Comparison of ENCODE assay signal across 15 cellular contexts in genomic region chr18:48036641-48037421, GRCh38.
DNase-seq lines count a peak whose midpoint lies in the region; ATAC-seq and TF ChIP-seq lines count a peak whose summit lies in the region.
"Had no signal": no experiment of that assay in that cellular context is flagged by ENCODE, and none has a peak within 500 bp of the region (broad histone marks: within the 10 kb centered on the region; RNA-seq: fewer than 3 reads in every experiment).

No MANE protein-coding gene starts in this region.

- H3K18ac ChIP-seq in neuronal stem cell (ENCODE audit: low read length): peak overlapping the region; percentile 1

- no peak overlapping the region for H3K4ac ChIP-seq in neuronal stem cell (ENCODE audit: low read length)

- H4K8ac ChIP-seq in neuronal stem cell (ENCODE audit: low read depth, low read length): no peak overlapping the region

- H2BK12ac ChIP-seq in neuronal stem cell (ENCODE audit: low read length): no peak overlapping the region

- H3K9me3 Mint-ChIP-seq in endodermal cell: no peaks in the 10 kb centered on the region
- H3K9me3 Mint-ChIP-seq: activated T-cell treated with anti-CD3 and anti-CD28 coated beads, Interleukin-2, amount 50 U/mL, for 72 hours; HFFc6 had no signal

- 90 to 93% methylated on average over 9 to 14 of the region's 14 CpGs for WGBS in endodermal cell (ENCODE audit: insufficient coverage in 1 of 2, insufficient read length in 1 of 2), 2 experiments
- no CpG with 5 or more reads among the region's 14 CpGs for WGBS in neuronal stem cell (ENCODE audit: extremely low coverage in 2 of 2, insufficient read length in 2 of 2, insufficient replicate concordance in 1 of 2), 2 donors

- H3K4me3 Mint-ChIP-seq in endodermal cell: no peak overlapping the region
- H3K4me3 Mint-ChIP-seq: activated T-cell treated with anti-CD3 and anti-CD28 coated beads, Interleukin-2, amount 50 U/mL, for 72 hours; HFFc6 had no signal

- no peak for TF ChIP-seq CTCF in endodermal cell (conservative IDR thresholded peaks at IDR 0.05)

- no peak overlapping the region for H2AFZ ChIP-seq in neuronal stem cell (ENCODE audit: low read length)

- H2BK120ac ChIP-seq in neuronal stem cell (ENCODE audit: low read depth, low read length): no peak overlapping the region

- DNase-seq in DMS79 (lab: John Stamatoyannopoulos, UW): peak; percentile 35
- peak; percentile 63 for DNase-seq in NCI-H2029 treated with DMSO at 0.1 percent for 48 hours (lab: John Stamatoyannopoulos, UW)
- DNase-seq in endodermal cell: peak; percentile 41
- DNase-seq in neuronal stem cell (ENCODE audit: low spot score): no peak
- DNase-seq in cerebellar nuclear complex (lab: John Stamatoyannopoulos, UW): no peak
- DNase-seq in GOT3 (lab: John Stamatoyannopoulos, UW): no peak
- no peak for DNase-seq in NCI-H2081 treated with DMSO at 0.1 percent for 48 hours (lab: John Stamatoyannopoulos, UW)
- DNase-seq: activated T-cell treated with anti-CD3 and anti-CD28 coated beads, Interleukin-2, amount 50 U/mL, for 72 hours; anterior cingulate cortex; HFFc6; NCI-H1436 treated with DMSO at 0.1 percent for 48 hours; substantia nigra; T-helper 1 cell had no signal

- peaks cover 9% of the 10 kb centered on the region for H3K4me1 ChIP-seq in endodermal cell (ENCODE audit: control insufficient read depth, insufficient read depth, low read length)
- peaks cover 0 to 5% of the 10 kb centered on the region in 2 donors for H3K4me1 ChIP-seq in neuronal stem cell (ENCODE audit: control insufficient read depth in 2 of 2, insufficient read depth in 1 of 2, low read depth in 1 of 2, low read length in 2 of 2)

- no peak overlapping the region for H3K27ac Mint-ChIP-seq in endodermal cell
- H3K27ac Mint-ChIP-seq: activated T-cell treated with anti-CD3 and anti-CD28 coated beads, Interleukin-2, amount 50 U/mL, for 72 hours; HFFc6 had no signal

- H3K27me3 ChIP-seq in endodermal cell (ENCODE audit: control insufficient read depth, insufficient read depth, low read length, poor library complexity, severe bottlenecking): no peaks in the 10 kb centered on the region
- H3K27me3 ChIP-seq in neuronal stem cell (ENCODE audit: control insufficient read depth in 3 of 3, insufficient read depth in 3 of 3, low read depth in 1 of 3, low read length in 3 of 3): peaks cover 0 to 4% (median 0%) of the 10 kb centered on the region in 3 experiments

- H2AK5ac ChIP-seq in neuronal stem cell (ENCODE audit: low read depth, low read length): no peak overlapping the region

- H3K79me1 ChIP-seq in neuronal stem cell (ENCODE audit: low read depth, low read length): no peaks in the 10 kb centered on the region

- no peaks in the 10 kb centered on the region for H3K9me3 ChIP-seq in endodermal cell (ENCODE audit: control insufficient read depth, low read length)
- H3K9me3 ChIP-seq in neuronal stem cell (replicated peaks in 1 of 2; ENCODE audit: control insufficient read depth in 2 of 2, insufficient read depth in 1 of 2, low read depth in 1 of 2, low read length in 2 of 2): no peaks in the 10 kb centered on the region

- H3K23ac ChIP-seq in neuronal stem cell (ENCODE audit: low read depth, low read length, poor library complexity): no peak overlapping the region

- H3K36me3 ChIP-seq in endodermal cell (ENCODE audit: control insufficient read depth, insufficient read depth, low read length) (no peaks in the 10 kb centered on the region), neuronal stem cell (replicated peaks in 1 of 2; ENCODE audit: control insufficient read depth in 2 of 2, insufficient read depth in 2 of 2, low read length in 2 of 2) (no peaks in the 10 kb centered on the region)

- no peaks in the 10 kb centered on the region for H3K36me3 Mint-ChIP-seq in endodermal cell (ENCODE audit: low read depth)

- H3K4me1 Mint-ChIP-seq in endodermal cell: peaks cover 15% of the 10 kb centered on the region

- H3K27ac ChIP-seq in endodermal cell (ENCODE audit: low read depth, low read length): no peak overlapping the region
- no peak overlapping the region for H3K27ac ChIP-seq in neuronal stem cell (replicated peaks; ENCODE audit: low read length)

- H3K9ac ChIP-seq in endodermal cell (ENCODE audit: extremely low read depth, low read length, poor library complexity, severe bottlenecking) (no peak overlapping the region), neuronal stem cell (ENCODE audit: low read depth, low read length, poor library complexity) (no peak overlapping the region)

- H4K91ac ChIP-seq in neuronal stem cell (ENCODE audit: low read depth, low read length, poor library complexity): no peak overlapping the region

- H2BK5ac ChIP-seq in neuronal stem cell (ENCODE audit: low read length): peak overlapping the region; percentile 20

- H3K27me3 Mint-ChIP-seq in endodermal cell (ENCODE audit: insufficient read depth): no peaks in the 10 kb centered on the region

- no peak overlapping the region for H3K14ac ChIP-seq in neuronal stem cell (ENCODE audit: low read length)

- no peak for ATAC-seq in HG03095 (IDR thresholded peaks at IDR 0.05; ENCODE audit: unreplicated experiment)
- ATAC-seq: activated CD4-positive, CD25-positive, alpha-beta regulatory T cell treated with anti-CD3 and anti-CD28 coated beads, Interleukin-2, amount 50 U/mL, for 24 hours; activated T-cell treated with anti-CD3 and anti-CD28 coated beads, Interleukin-2, amount 50 U/mL, for 72 hours had no signal

- H3K4me2 ChIP-seq in neuronal stem cell (ENCODE audit: insufficient read depth, low read length, poor library complexity, severe bottlenecking): no peak overlapping the region

- H3K4me3 ChIP-seq in endodermal cell (ENCODE audit: low read length) (no peak overlapping the region), neuronal stem cell (ENCODE audit: low read length in 2 of 2) (no peak overlapping the region)

- H2BK15ac ChIP-seq in neuronal stem cell (ENCODE audit: low read length): no peak overlapping the region

Comparison
In these comparisons a context has a peak if more than half of its experiments do, and no peak if none do; other contexts are left out.
1. DNase-seq: peak in DMS79 (single experiment), NCI-H2029 treated with DMSO at 0.1 percent for 48 hours (single experiment) and endodermal cell (single experiment); none in neuronal stem cell (single experiment), cerebellar nuclear complex (0 of 2), GOT3 (single experiment) and NCI-H2081 treated with DMSO at 0.1 percent for 48 hours (single experiment).